In genomic region chr20:24633521-24633920, GRCh38 we compare ENCODE assay signal across 27 cellular contexts.
"Had no signal": no experiment of that assay in that cellular context is flagged by ENCODE, and none has a peak within 500 bp of the region (broad histone marks: within the 10 kb centered on the region; RNA-seq: fewer than 3 reads in every experiment).

No MANE protein-coding gene starts in this region.

- H3K36me3 ChIP-seq: adrenal gland, colonic mucosa, spleen, transverse colon, uterus had no signal

- FAIRE-seq: frontal cortex, islet of Langerhans had no signal

- H3K4me3 ChIP-seq: adrenal gland, body of pancreas, colonic mucosa, dorsolateral prefrontal cortex, spleen, testis, transverse colon, uterus had no signal

- H3K27me3 ChIP-seq: adrenal gland, body of pancreas, colonic mucosa, dorsolateral prefrontal cortex, testis, transverse colon, uterus had no signal

- H3K27me3 Mint-ChIP-seq: activated naive CD8-positive, alpha-beta T cell treated with anti-CD3 and anti-CD28 coated beads for 36 hours had no signal

- DNase-seq: activated CD4-positive, alpha-beta T cell treated with anti-CD3 and anti-CD28 coated beads for 4 hours; activated CD4-positive, alpha-beta T cell treated with anti-CD3 and anti-CD28 coated beads, Interleukin-2, amount 50 U/mL, for 4 hours; activated effector memory CD4-positive, alpha-beta T cell treated with anti-CD3 and anti-CD28 coated beads, Interleukin-2, amount 50 U/mL, for 16 hours; activated naive CD4-positive, alpha-beta T cell treated with anti-CD3 and anti-CD28 coated beads for 36 hours; activated naive CD8-positive, alpha-beta T cell treated with anti-CD3 and anti-CD28 coated beads for 36 hours; activated T-cell treated with anti-CD3 and anti-CD28 coated beads, Interleukin-2, amount 50 U/mL, for 1 hour; adrenal gland; aorta; cerebellar nuclear complex; colonic mucosa; dorsolateral prefrontal cortex; effector memory CD4-positive, alpha-beta T cell; glutamatergic neuron; left ventricle myocardium superior; midbrain; naive thymus-derived CD4-positive, alpha-beta T cell; nucleus accumbens; spleen; stimulated activated naive CD4-positive, alpha-beta T cell treated with Interleukin-2 at 50 U/mL for 16 hours; testis; transverse colon; uterus had no signal

- H3K9me3 ChIP-seq: adrenal gland, body of pancreas, colonic mucosa, spleen, testis, transverse colon, uterus had no signal

- ATAC-seq: body of pancreas; naive thymus-derived CD4-positive, alpha-beta T cell had no signal

- H3K27ac ChIP-seq: adrenal gland, body of pancreas, colonic mucosa, spleen, testis, transverse colon, uterus, VCaP had no signal

- H3K36me3 Mint-ChIP-seq: activated naive CD8-positive, alpha-beta T cell treated with anti-CD3 and anti-CD28 coated beads for 36 hours; naive thymus-derived CD4-positive, alpha-beta T cell had no signal

- H3K4me1 ChIP-seq: adrenal gland, body of pancreas, colonic mucosa, uterus had no signal

- H3K27ac Mint-ChIP-seq: activated naive CD4-positive, alpha-beta T cell treated with anti-CD3 and anti-CD28 coated beads for 36 hours; activated naive CD8-positive, alpha-beta T cell treated with anti-CD3 and anti-CD28 coated beads for 36 hours; activated T-helper 1 cell treated with anti-CD3 and anti-CD28 coated beads, Interleukin-12 subunit alpha, Interleukin-12 subunit beta, Interleukin-2, Interleukin-4 antibody, amounts not matched to agents 30 ng/mL and 10 ng/mL and 1 ng/mL, durations not matched to agents 14 hours and 24 hours and 36 hours had no signal

- H3K4me3 Mint-ChIP-seq: activated naive CD4-positive, alpha-beta T cell treated with anti-CD3 and anti-CD28 coated beads for 36 hours; activated naive CD8-positive, alpha-beta T cell treated with anti-CD3 and anti-CD28 coated beads for 36 hours; activated T-helper 1 cell treated with anti-CD3 and anti-CD28 coated beads, Interleukin-12 subunit alpha, Interleukin-12 subunit beta, Interleukin-2, Interleukin-4 antibody, amounts not matched to agents 30 ng/mL and 10 ng/mL and 1 ng/mL, durations not matched to agents 14 hours and 24 hours and 36 hours; naive thymus-derived CD4-positive, alpha-beta T cell had no signal

- H3K9me3 Mint-ChIP-seq: activated naive CD4-positive, alpha-beta T cell treated with anti-CD3 and anti-CD28 coated beads for 36 hours; activated naive CD8-positive, alpha-beta T cell treated with anti-CD3 and anti-CD28 coated beads for 36 hours; activated T-helper 1 cell treated with anti-CD3 and anti-CD28 coated beads, Interleukin-12 subunit alpha, Interleukin-12 subunit beta, Interleukin-2, Interleukin-4 antibody, amounts not matched to agents 30 ng/mL and 10 ng/mL and 1 ng/mL, durations not matched to agents 14 hours and 24 hours and 36 hours; naive thymus-derived CD4-positive, alpha-beta T cell had no signal
